Comparison of ENCODE assay signal across 1 cellular context in the genomic region with DNA sequence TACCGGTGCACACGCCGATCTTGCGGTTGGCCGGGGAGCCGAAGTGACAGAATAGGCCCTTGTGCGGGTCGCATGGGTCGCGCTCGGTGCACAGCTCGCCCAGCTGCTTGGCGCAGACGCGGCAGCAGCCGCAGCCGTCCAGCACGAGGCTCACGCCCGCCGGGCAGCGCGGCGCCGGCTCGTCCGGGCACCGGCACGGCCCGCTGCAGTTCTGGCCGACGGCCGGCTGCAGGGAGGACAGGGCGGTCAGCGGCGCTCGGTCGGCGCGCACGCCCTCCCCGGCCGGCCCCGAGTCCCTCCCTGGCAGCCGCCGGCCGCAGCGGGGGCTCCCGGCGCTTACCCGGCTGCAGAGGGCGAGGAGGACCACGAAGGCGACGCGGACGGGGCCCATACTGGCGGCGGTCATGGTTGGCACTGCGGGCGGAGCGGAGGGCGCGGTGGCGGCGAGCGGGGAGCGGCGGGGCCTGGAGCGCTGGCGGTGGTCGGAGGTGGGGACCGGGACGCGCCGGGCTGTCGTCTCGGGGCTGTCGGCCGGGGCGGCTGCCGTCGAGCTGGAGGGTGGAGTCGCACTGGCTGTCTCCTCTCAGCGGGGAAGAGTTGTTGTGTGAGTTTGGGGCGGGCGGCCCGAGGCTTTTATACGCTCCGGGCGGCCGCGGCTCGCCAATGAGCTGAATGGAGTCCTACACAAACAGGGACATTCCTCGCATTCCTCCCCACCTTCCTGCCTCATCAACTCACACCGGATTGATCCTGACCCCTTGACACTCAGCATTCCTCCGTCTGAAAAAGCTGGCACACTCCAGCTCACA.
TF ChIP-seq lines count a peak whose summit lies in the region.

A gene with protein sequence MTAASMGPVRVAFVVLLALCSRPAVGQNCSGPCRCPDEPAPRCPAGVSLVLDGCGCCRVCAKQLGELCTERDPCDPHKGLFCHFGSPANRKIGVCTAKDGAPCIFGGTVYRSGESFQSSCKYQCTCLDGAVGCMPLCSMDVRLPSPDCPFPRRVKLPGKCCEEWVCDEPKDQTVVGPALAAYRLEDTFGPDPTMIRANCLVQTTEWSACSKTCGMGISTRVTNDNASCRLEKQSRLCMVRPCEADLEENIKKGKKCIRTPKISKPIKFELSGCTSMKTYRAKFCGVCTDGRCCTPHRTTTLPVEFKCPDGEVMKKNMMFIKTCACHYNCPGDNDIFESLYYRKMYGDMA (minus strand): TSS at position 606 of the 809 bp plus-strand sequence. CDS start 200 bp downstream, at position 406.

TF ChIP-seq in HepG2, 621 proteins besides CTCF, POLR2A, EP300 and RAD21 (continued from another document and continues in another):
- TF ChIP-seq, protein P1, sequence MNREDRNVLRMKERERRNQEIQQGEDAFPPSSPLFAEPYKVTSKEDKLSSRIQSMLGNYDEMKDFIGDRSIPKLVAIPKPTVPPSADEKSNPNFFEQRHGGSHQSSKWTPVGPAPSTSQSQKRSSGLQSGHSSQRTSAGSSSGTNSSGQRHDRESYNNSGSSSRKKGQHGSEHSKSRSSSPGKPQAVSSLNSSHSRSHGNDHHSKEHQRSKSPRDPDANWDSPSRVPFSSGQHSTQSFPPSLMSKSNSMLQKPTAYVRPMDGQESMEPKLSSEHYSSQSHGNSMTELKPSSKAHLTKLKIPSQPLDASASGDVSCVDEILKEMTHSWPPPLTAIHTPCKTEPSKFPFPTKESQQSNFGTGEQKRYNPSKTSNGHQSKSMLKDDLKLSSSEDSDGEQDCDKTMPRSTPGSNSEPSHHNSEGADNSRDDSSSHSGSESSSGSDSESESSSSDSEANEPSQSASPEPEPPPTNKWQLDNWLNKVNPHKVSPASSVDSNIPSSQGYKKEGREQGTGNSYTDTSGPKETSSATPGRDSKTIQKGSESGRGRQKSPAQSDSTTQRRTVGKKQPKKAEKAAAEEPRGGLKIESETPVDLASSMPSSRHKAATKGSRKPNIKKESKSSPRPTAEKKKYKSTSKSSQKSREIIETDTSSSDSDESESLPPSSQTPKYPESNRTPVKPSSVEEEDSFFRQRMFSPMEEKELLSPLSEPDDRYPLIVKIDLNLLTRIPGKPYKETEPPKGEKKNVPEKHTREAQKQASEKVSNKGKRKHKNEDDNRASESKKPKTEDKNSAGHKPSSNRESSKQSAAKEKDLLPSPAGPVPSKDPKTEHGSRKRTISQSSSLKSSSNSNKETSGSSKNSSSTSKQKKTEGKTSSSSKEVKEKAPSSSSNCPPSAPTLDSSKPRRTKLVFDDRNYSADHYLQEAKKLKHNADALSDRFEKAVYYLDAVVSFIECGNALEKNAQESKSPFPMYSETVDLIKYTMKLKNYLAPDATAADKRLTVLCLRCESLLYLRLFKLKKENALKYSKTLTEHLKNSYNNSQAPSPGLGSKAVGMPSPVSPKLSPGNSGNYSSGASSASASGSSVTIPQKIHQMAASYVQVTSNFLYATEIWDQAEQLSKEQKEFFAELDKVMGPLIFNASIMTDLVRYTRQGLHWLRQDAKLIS (CRISPR knock-in tag; IDR thresholded peaks at IDR 0.05) = peak; percentile 100
- TF ChIP-seq, protein P2, sequence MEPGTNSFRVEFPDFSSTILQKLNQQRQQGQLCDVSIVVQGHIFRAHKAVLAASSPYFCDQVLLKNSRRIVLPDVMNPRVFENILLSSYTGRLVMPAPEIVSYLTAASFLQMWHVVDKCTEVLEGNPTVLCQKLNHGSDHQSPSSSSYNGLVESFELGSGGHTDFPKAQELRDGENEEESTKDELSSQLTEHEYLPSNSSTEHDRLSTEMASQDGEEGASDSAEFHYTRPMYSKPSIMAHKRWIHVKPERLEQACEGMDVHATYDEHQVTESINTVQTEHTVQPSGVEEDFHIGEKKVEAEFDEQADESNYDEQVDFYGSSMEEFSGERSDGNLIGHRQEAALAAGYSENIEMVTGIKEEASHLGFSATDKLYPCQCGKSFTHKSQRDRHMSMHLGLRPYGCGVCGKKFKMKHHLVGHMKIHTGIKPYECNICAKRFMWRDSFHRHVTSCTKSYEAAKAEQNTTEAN (CRISPR knock-in tag; conservative IDR thresholded peaks at IDR 0.05) = peak; percentile 93
- peak; percentile 87; the same call in 1 of the 2 replicates for TF ChIP-seq ZMAT3 (CRISPR knock-in tag; conservative IDR thresholded peaks at IDR 0.05)
- TF ChIP-seq NR1H2 (CRISPR knock-in tag; IDR thresholded peaks at IDR 0.05; ENCODE audit: borderline replicate concordance, low read depth) = 0 out of 2 replicates have a peak, but pooled peaks have one; percentile 85
- peak; percentile 76 for TF ChIP-seq PHF21A (CRISPR knock-in tag; IDR thresholded peaks at IDR 0.05)
- TF ChIP-seq ZNF788 (CRISPR knock-in tag; IDR thresholded peaks at IDR 0.05; ENCODE audit: borderline replicate concordance) = peak; percentile 96; the same call in 1 of the 2 replicates
- no peak for TF ChIP-seq SYNCRIP (IDR thresholded peaks at IDR 0.05; ENCODE audit: insufficient read depth, low read depth, low read length)
- no peak for TF ChIP-seq KAT2B (IDR thresholded peaks at IDR 0.05; ENCODE audit: borderline replicate concordance, low read depth, low read length)
- TF ChIP-seq, protein P3, sequence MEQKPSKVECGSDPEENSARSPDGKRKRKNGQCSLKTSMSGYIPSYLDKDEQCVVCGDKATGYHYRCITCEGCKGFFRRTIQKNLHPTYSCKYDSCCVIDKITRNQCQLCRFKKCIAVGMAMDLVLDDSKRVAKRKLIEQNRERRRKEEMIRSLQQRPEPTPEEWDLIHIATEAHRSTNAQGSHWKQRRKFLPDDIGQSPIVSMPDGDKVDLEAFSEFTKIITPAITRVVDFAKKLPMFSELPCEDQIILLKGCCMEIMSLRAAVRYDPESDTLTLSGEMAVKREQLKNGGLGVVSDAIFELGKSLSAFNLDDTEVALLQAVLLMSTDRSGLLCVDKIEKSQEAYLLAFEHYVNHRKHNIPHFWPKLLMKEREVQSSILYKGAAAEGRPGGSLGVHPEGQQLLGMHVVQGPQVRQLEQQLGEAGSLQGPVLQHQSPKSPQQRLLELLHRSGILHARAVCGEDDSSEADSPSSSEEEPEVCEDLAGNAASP (CRISPR knock-in tag; IDR thresholded peaks at IDR 0.05; ENCODE audit: borderline replicate concordance) = peak; percentile 84
- TF ChIP-seq, protein P4, sequence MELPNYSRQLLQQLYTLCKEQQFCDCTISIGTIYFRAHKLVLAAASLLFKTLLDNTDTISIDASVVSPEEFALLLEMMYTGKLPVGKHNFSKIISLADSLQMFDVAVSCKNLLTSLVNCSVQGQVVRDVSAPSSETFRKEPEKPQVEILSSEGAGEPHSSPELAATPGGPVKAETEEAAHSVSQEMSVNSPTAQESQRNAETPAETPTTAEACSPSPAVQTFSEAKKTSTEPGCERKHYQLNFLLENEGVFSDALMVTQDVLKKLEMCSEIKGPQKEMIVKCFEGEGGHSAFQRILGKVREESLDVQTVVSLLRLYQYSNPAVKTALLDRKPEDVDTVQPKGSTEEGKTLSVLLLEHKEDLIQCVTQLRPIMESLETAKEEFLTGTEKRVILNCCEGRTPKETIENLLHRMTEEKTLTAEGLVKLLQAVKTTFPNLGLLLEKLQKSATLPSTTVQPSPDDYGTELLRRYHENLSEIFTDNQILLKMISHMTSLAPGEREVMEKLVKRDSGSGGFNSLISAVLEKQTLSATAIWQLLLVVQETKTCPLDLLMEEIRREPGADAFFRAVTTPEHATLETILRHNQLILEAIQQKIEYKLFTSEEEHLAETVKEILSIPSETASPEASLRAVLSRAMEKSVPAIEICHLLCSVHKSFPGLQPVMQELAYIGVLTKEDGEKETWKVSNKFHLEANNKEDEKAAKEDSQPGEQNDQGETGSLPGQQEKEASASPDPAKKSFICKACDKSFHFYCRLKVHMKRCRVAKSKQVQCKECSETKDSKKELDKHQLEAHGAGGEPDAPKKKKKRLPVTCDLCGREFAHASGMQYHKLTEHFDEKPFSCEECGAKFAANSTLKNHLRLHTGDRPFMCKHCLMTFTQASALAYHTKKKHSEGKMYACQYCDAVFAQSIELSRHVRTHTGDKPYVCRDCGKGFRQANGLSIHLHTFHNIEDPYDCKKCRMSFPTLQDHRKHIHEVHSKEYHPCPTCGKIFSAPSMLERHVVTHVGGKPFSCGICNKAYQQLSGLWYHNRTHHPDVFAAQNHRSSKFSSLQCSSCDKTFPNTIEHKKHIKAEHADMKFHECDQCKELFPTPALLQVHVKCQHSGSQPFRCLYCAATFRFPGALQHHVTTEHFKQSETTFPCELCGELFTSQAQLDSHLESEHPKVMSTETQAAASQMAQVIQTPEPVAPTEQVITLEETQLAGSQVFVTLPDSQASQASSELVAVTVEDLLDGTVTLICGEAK (IDR thresholded peaks at IDR 0.05) = no peak
- TF ChIP-seq, protein P4 (CRISPR knock-in tag; IDR thresholded peaks at IDR 0.05) = peak; percentile 61; the same call in 1 of the 2 replicates
- TF ChIP-seq ZNF761 (CRISPR knock-in tag; conservative IDR thresholded peaks at IDR 0.05) = peak; percentile 60; the same call in 1 of the 2 replicates
- no peak for TF ChIP-seq SP1 (IDR thresholded peaks at IDR 0.05)
- TF ChIP-seq SP1 (CRISPR knock-in tag; IDR thresholded peaks at IDR 0.05) = 0 out of 2 replicates have a peak, but pooled peaks have one; percentile 20
- peak; percentile 72 for TF ChIP-seq ZNF616 (CRISPR knock-in tag; IDR thresholded peaks at IDR 0.05; ENCODE audit: low read depth)
- TF ChIP-seq ATF7 (IDR thresholded peaks at IDR 0.05) = no peak
- no peak; the same call in 1 of the 2 replicates for TF ChIP-seq ATF7 (CRISPR knock-in tag; IDR thresholded peaks at IDR 0.05)
- no peak for TF ChIP-seq THYN1 (CRISPR knock-in tag; IDR thresholded peaks at IDR 0.05; ENCODE audit: borderline replicate concordance, low read depth)
- peak; percentile 58; the same call in 1 of the 2 replicates for TF ChIP-seq NAIF1 (CRISPR knock-in tag; IDR thresholded peaks at IDR 0.05; ENCODE audit: borderline replicate concordance)
- TF ChIP-seq, protein P5, sequence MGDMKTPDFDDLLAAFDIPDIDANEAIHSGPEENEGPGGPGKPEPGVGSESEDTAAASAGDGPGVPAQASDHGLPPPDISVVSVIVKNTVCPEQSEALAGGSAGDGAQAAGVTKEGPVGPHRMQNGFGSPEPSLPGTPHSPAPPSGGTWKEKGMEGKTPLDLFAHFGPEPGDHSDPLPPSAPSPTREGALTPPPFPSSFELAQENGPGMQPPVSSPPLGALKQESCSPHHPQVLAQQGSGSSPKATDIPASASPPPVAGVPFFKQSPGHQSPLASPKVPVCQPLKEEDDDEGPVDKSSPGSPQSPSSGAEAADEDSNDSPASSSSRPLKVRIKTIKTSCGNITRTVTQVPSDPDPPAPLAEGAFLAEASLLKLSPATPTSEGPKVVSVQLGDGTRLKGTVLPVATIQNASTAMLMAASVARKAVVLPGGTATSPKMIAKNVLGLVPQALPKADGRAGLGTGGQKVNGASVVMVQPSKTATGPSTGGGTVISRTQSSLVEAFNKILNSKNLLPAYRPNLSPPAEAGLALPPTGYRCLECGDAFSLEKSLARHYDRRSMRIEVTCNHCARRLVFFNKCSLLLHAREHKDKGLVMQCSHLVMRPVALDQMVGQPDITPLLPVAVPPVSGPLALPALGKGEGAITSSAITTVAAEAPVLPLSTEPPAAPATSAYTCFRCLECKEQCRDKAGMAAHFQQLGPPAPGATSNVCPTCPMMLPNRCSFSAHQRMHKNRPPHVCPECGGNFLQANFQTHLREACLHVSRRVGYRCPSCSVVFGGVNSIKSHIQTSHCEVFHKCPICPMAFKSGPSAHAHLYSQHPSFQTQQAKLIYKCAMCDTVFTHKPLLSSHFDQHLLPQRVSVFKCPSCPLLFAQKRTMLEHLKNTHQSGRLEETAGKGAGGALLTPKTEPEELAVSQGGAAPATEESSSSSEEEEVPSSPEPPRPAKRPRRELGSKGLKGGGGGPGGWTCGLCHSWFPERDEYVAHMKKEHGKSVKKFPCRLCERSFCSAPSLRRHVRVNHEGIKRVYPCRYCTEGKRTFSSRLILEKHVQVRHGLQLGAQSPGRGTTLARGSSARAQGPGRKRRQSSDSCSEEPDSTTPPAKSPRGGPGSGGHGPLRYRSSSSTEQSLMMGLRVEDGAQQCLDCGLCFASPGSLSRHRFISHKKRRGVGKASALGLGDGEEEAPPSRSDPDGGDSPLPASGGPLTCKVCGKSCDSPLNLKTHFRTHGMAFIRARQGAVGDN (CRISPR knock-in tag; IDR thresholded peaks at IDR 0.05) = peak; percentile 77
- TF ChIP-seq, protein P6, sequence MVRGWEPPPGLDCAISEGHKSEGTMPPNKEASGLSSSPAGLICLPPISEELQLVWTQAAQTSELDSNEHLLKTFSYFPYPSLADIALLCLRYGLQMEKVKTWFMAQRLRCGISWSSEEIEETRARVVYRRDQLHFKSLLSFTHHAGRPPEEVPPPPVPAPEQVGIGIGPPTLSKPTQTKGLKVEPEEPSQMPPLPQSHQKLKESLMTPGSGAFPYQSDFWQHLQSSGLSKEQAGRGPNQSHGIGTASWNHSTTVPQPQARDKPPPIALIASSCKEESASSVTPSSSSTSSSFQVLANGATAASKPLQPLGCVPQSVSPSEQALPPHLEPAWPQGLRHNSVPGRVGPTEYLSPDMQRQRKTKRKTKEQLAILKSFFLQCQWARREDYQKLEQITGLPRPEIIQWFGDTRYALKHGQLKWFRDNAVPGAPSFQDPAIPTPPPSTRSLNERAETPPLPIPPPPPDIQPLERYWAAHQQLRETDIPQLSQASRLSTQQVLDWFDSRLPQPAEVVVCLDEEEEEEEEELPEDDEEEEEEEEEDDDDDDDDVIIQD (CRISPR knock-in tag; IDR thresholded peaks at IDR 0.05; ENCODE audit: low read depth) = peak; percentile 96
